ENCODE assay signal across 27 cellular contexts in the genomic region with DNA sequence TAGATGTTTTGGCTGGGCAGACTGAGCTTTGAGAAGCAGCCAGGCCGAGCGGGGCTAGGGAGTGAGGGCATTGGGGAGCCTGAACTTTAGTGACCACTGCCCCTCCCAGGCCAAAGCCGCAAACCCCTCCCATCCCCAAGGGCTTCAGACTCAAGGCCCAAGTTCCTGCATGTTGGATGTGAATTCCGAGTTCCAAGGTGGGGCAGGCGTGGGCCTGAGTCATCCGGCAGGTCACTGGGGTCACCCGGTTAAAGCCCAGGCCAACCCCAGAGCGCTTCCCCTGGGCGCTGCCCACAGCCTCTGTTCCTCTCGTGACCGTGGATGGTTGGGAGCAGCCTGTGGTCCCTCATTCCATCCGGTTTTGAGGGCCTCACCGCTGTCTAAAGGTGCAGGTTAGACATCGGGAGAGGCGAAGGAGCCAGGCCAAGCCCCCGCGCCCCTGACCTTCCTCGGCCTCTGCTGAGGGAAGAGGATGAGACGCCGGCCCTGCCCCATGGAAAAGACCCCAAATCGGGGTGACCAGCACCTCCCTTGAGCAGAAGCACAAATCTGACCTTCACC.
"Had no signal": no experiment of that assay in that cellular context is flagged by ENCODE, and none has a peak within 500 bp of the region (broad histone marks: within the 10 kb centered on the region; RNA-seq: fewer than 3 reads in every experiment).

No MANE protein-coding gene starts in this region.

- H3K9me3 Mint-ChIP-seq: activated CD4-positive, alpha-beta memory T cell treated with anti-CD3 and anti-CD28 coated beads, Interleukin-2, amount 10 ng/mL, durations not matched to agents 7 days and 5 days; activated CD4-positive, alpha-beta T cell treated with anti-CD3 and anti-CD28 coated beads, Interleukin-2, amount 10 ng/mL, durations not matched to agents 24 days and 14 days; activated T-cell treated with anti-CD3 and anti-CD28 coated beads, Interleukin-2, amount 50 U/mL, for 24 hours; mesothelial cell of epicardium; natural killer cell; neural progenitor cell; T-helper 1 cell treated with Interleukin-12 subunit alpha and Interleukin-12 subunit beta and Interleukin-4 antibody, amounts not matched to agents 30 μg/mL and 1 μg/mL, for 36 hours had no signal

- H3K4me2 ChIP-seq: neural progenitor cell had no signal

- DNase-seq: activated CD4-positive, alpha-beta memory T cell treated with anti-CD3 and anti-CD28 coated beads, Interleukin-2, amount 10 ng/mL, durations not matched to agents 7 days and 5 days; activated CD4-positive, alpha-beta T cell treated with anti-CD3 and anti-CD28 coated beads, Interleukin-2, amount 10 ng/mL, durations not matched to agents 24 days and 14 days; activated CD4-positive, CD25-positive, alpha-beta regulatory T cell treated with anti-CD3 and anti-CD28 coated beads, Interleukin-2, amount 50 U/mL, for 72 hours; activated CD8-positive, alpha-beta memory T cell treated with anti-CD3 and anti-CD28 coated beads, Interleukin-2, amount 50 U/mL, for 48 hours; activated gamma-delta T cell; activated naive CD4-positive, alpha-beta T cell treated with anti-CD3 and anti-CD28 coated beads, Interleukin-2, amount 50 U/mL, for 16 hours; activated T-cell treated with anti-CD3 and anti-CD28 coated beads, Interleukin-2, amount 50 U/mL, for 24 hours; amniotic stem cell; colonic mucosa; effector CD8-positive, alpha-beta T cell; gastrocnemius medialis; glutamatergic neuron; left ventricle myocardium superior; natural killer cell; psoas muscle; stimulated activated CD4-positive, alpha-beta T cell treated with anti-CD3 and anti-CD28 coated beads, Interleukin-15, amount 100 ng/mL, for 24 hours; stimulated activated naive CD4-positive, alpha-beta T cell; T-helper 9 cell; WERI-Rb-1 had no signal

- H3K4me3 Mint-ChIP-seq: activated CD4-positive, alpha-beta memory T cell treated with anti-CD3 and anti-CD28 coated beads, Interleukin-2, amount 10 ng/mL, durations not matched to agents 7 days and 5 days; activated CD4-positive, alpha-beta T cell treated with anti-CD3 and anti-CD28 coated beads, Interleukin-2, amount 10 ng/mL, durations not matched to agents 24 days and 14 days; activated T-cell treated with anti-CD3 and anti-CD28 coated beads, Interleukin-2, amount 50 U/mL, for 24 hours; mesothelial cell of epicardium; natural killer cell; neural progenitor cell; T-helper 1 cell treated with Interleukin-12 subunit alpha and Interleukin-12 subunit beta and Interleukin-4 antibody, amounts not matched to agents 30 μg/mL and 1 μg/mL, for 36 hours had no signal

- H3K36me3 ChIP-seq: colonic mucosa, gastrocnemius medialis, neural progenitor cell, suprapubic skin, tibial nerve, WERI-Rb-1 had no signal

- H3K4me3 ChIP-seq: colonic mucosa, gastrocnemius medialis, neural progenitor cell, psoas muscle, suprapubic skin, tibial nerve had no signal

- FAIRE-seq: islet of Langerhans, TTC549 had no signal

- H3K27ac ChIP-seq: colonic mucosa, gastrocnemius medialis, neural progenitor cell, parathyroid adenoma, psoas muscle, suprapubic skin, tibial nerve, WERI-Rb-1 had no signal

- H3K79me2 ChIP-seq: parathyroid adenoma had no signal

- H2AFZ ChIP-seq: neural progenitor cell, parathyroid adenoma had no signal

- H3K4me1 Mint-ChIP-seq: activated CD4-positive, alpha-beta memory T cell treated with anti-CD3 and anti-CD28 coated beads, Interleukin-2, amount 10 ng/mL, durations not matched to agents 7 days and 5 days; natural killer cell; neural progenitor cell had no signal

- H3K9me3 ChIP-seq: colonic mucosa, gastrocnemius medialis, suprapubic skin had no signal

- H3K9ac ChIP-seq: neural progenitor cell, parathyroid adenoma had no signal

- H3K27ac Mint-ChIP-seq: activated CD4-positive, alpha-beta memory T cell treated with anti-CD3 and anti-CD28 coated beads, Interleukin-2, amount 10 ng/mL, durations not matched to agents 7 days and 5 days; activated CD4-positive, alpha-beta T cell treated with anti-CD3 and anti-CD28 coated beads, Interleukin-2, amount 10 ng/mL, durations not matched to agents 24 days and 14 days; activated T-cell treated with anti-CD3 and anti-CD28 coated beads, Interleukin-2, amount 50 U/mL, for 24 hours; mesothelial cell of epicardium; natural killer cell; neural progenitor cell; T-helper 1 cell treated with Interleukin-12 subunit alpha and Interleukin-12 subunit beta and Interleukin-4 antibody, amounts not matched to agents 30 μg/mL and 1 μg/mL, for 36 hours had no signal

- ATAC-seq: gastrocnemius medialis, left ventricle myocardium superior, natural killer cell, psoas muscle had no signal

- H3K36me3 Mint-ChIP-seq: mesothelial cell of epicardium, natural killer cell, neural progenitor cell had no signal
